27 cellular contexts compared by ENCODE assay signal in genomic region chrX:69277369-69277768, GRCh38.
"Had no signal": no experiment of that assay in that cellular context is flagged by ENCODE, and none has a peak within 500 bp of the region (broad histone marks: within the 10 kb centered on the region; RNA-seq: fewer than 3 reads in every experiment).

No MANE protein-coding gene starts in this region.

- DNase-seq: activated CD4-positive, alpha-beta memory T cell treated with anti-CD3 and anti-CD28 coated beads, Interleukin-2, amount 10 ng/mL, durations not matched to agents 7 days and 5 days; activated CD4-positive, alpha-beta T cell treated with anti-CD3 and anti-CD28 coated beads for 1 hour; activated CD4-positive, alpha-beta T cell treated with anti-CD3 and anti-CD28 coated beads, Interleukin-2, amount 10 ng/mL, durations not matched to agents 7 days and 5 days; activated CD8-positive, alpha-beta memory T cell treated with anti-CD3 and anti-CD28 coated beads, Interleukin-2, amount 50 U/mL, for 48 hours; activated gamma-delta T cell; activated naive CD4-positive, alpha-beta T cell treated with anti-CD3 and anti-CD28 coated beads, Interleukin-2, amount 10 ng/mL, durations not matched to agents 7 days and 5 days; activated T-cell treated with anti-CD3 and anti-CD28 coated beads, Interleukin-2, amount 50 U/mL, for 24 hours; amniotic stem cell; effector CD4-positive, alpha-beta T cell; kidney glomerular epithelial cell; lower lobe of right lung; mesenchymal stem cell; mucosa of descending colon; nucleus accumbens; stimulated activated CD4-positive, alpha-beta T cell treated with anti-CD3 and anti-CD28 coated beads, Interleukin-1b, Interleukin-23, amount 100 ng/mL, for 48 hours; stimulated activated naive CD4-positive, alpha-beta T cell; T-helper 17 cell had no signal

- H3K4me1 ChIP-seq: parathyroid adenoma, tibial nerve had no signal

- H3K27me3 Mint-ChIP-seq: activated CD4-positive, alpha-beta T cell treated with anti-CD3 and anti-CD28 coated beads, Interleukin-2, amount 10 ng/mL, durations not matched to agents 7 days and 5 days; dendritic cell treated with granulocyte-macrophage colony-stimulating factor and Interleukin-4, amounts not matched to agents 40 ng/mL and 50 ng/mL, for 4 days had no signal

- ATAC-seq: left lobe of liver; lower lobe of right lung; mucosa of descending colon; natural killer cell treated with Interleukin-12 subunit alpha and Interleukin-12 subunit beta and Interleukin-15 and Interleukin-18, amount 100 ng/mL, for 72 hours; T-helper 17 cell had no signal

- H3K36me3 Mint-ChIP-seq: activated naive CD4-positive, alpha-beta T cell treated with anti-CD3 and anti-CD28 coated beads, Interleukin-2, amount 10 ng/mL, durations not matched to agents 7 days and 5 days; natural killer cell treated with Interleukin-12 subunit alpha and Interleukin-12 subunit beta and Interleukin-15 and Interleukin-18, amount 100 ng/mL, for 72 hours had no signal

- H3K4me3 ChIP-seq: lower lobe of right lung, mucosa of descending colon, right atrium auricular region, smooth muscle cell, tibial nerve had no signal

- H3K36me3 ChIP-seq: lower lobe of right lung, right atrium auricular region, tibial nerve had no signal

- H3K4me3 Mint-ChIP-seq: activated CD4-positive, alpha-beta memory T cell treated with anti-CD3 and anti-CD28 coated beads, Interleukin-2, amount 10 ng/mL, durations not matched to agents 7 days and 5 days; activated CD4-positive, alpha-beta T cell treated with anti-CD3 and anti-CD28 coated beads, Interleukin-2, amount 10 ng/mL, durations not matched to agents 7 days and 5 days; activated naive CD4-positive, alpha-beta T cell treated with anti-CD3 and anti-CD28 coated beads, Interleukin-2, amount 10 ng/mL, durations not matched to agents 7 days and 5 days; activated T-cell treated with anti-CD3 and anti-CD28 coated beads, Interleukin-2, amount 50 U/mL, for 24 hours; central memory CD8-positive, alpha-beta T cell; dendritic cell treated with granulocyte-macrophage colony-stimulating factor and Interleukin-4, amounts not matched to agents 40 ng/mL and 50 ng/mL, for 4 days; natural killer cell treated with Interleukin-12 subunit alpha and Interleukin-12 subunit beta and Interleukin-15 and Interleukin-18, amount 100 ng/mL, for 72 hours; T-helper 17 cell had no signal

- H3K27ac ChIP-seq: lower lobe of right lung, parathyroid adenoma, tibial nerve had no signal

- H3K27ac Mint-ChIP-seq: activated CD4-positive, alpha-beta memory T cell treated with anti-CD3 and anti-CD28 coated beads, Interleukin-2, amount 10 ng/mL, durations not matched to agents 7 days and 5 days; activated CD4-positive, alpha-beta T cell treated with anti-CD3 and anti-CD28 coated beads, Interleukin-2, amount 10 ng/mL, durations not matched to agents 7 days and 5 days; activated naive CD4-positive, alpha-beta T cell treated with anti-CD3 and anti-CD28 coated beads, Interleukin-2, amount 10 ng/mL, durations not matched to agents 7 days and 5 days; activated T-cell treated with anti-CD3 and anti-CD28 coated beads, Interleukin-2, amount 50 U/mL, for 24 hours; dendritic cell treated with granulocyte-macrophage colony-stimulating factor and Interleukin-4, amounts not matched to agents 40 ng/mL and 50 ng/mL, for 4 days; natural killer cell treated with Interleukin-12 subunit alpha and Interleukin-12 subunit beta and Interleukin-15 and Interleukin-18, amount 100 ng/mL, for 72 hours; T-helper 17 cell had no signal

- FAIRE-seq: endometrium, frontal cortex had no signal

- H3K4me1 Mint-ChIP-seq: activated CD4-positive, alpha-beta memory T cell treated with anti-CD3 and anti-CD28 coated beads, Interleukin-2, amount 10 ng/mL, durations not matched to agents 7 days and 5 days; activated CD4-positive, alpha-beta T cell treated with anti-CD3 and anti-CD28 coated beads, Interleukin-2, amount 10 ng/mL, durations not matched to agents 7 days and 5 days; activated naive CD4-positive, alpha-beta T cell treated with anti-CD3 and anti-CD28 coated beads, Interleukin-2, amount 10 ng/mL, durations not matched to agents 7 days and 5 days; central memory CD8-positive, alpha-beta T cell; T-helper 17 cell had no signal

- H3K9me3 ChIP-seq: lower lobe of right lung, mucosa of descending colon, right atrium auricular region, tibial nerve had no signal

- H3K27me3 ChIP-seq: right atrium auricular region had no signal

- H3K9me3 Mint-ChIP-seq: activated CD4-positive, alpha-beta memory T cell treated with anti-CD3 and anti-CD28 coated beads, Interleukin-2, amount 10 ng/mL, durations not matched to agents 7 days and 5 days; activated CD4-positive, alpha-beta T cell treated with anti-CD3 and anti-CD28 coated beads, Interleukin-2, amount 10 ng/mL, durations not matched to agents 7 days and 5 days; activated naive CD4-positive, alpha-beta T cell treated with anti-CD3 and anti-CD28 coated beads, Interleukin-2, amount 10 ng/mL, durations not matched to agents 7 days and 5 days; activated T-cell treated with anti-CD3 and anti-CD28 coated beads, Interleukin-2, amount 50 U/mL, for 24 hours; central memory CD8-positive, alpha-beta T cell; dendritic cell treated with granulocyte-macrophage colony-stimulating factor and Interleukin-4, amounts not matched to agents 40 ng/mL and 50 ng/mL, for 4 days; natural killer cell treated with Interleukin-12 subunit alpha and Interleukin-12 subunit beta and Interleukin-15 and Interleukin-18, amount 100 ng/mL, for 72 hours had no signal
